In the genomic region with DNA sequence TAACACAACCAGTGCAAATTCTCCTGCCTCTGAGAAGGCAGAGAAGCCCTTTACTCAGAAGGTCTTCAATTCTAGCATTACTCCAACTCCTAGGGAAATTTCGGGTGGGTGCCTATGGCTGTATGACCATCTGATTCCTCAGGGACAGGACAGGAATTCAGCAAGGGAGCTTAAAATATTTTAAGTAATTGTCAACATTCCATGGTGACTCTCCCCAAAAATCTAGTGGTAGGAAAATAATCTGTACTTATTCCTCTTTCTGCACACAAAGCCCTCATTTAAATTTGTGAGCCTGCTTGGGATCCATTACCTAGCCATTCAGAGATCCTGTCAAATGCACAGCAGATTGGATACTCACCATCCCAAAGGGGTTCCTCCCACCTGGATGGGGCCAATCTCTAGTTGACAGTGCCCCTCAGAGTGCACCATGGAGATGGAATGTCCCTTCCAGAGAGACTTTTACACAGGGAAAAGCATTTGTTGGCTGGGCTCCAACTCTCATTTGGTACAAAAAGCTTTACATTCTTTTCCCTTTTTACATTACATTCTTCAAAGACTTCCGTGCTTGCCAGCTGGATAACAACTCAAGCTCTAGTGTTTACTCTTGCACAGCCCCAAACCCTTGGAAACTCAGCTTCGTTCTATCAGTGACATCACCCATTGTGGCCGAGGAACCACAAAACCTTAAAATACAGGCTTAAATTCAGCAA, we compare ENCODE assay signal across 9 cellular contexts. TPM values are rescaled to one million over a fixed set of nuclear protein-coding genes. Genes with fewer than 3 reads are reported as not detected.
DNase-seq lines count a peak whose midpoint lies in the region; ATAC-seq and TF ChIP-seq lines count a peak whose summit lies in the region.
"Had no signal": no experiment of that assay in that cellular context is flagged by ENCODE, and none has a peak within 500 bp of the region (broad histone marks: within the 10 kb centered on the region; RNA-seq: fewer than 3 reads in every experiment).

No MANE protein-coding gene starts in this region.

- peak overlapping the region; percentile 47 for H3K27ac ChIP-seq in cardiac muscle cell

- TF ChIP-seq CTCF in cardiac muscle cell (IDR thresholded peaks at IDR 0.05; ENCODE audit: low read depth, low read length) = no peak
- no peak for TF ChIP-seq CTCF in fibroblast of villous mesenchyme (IDR thresholded peaks at IDR 0.05; ENCODE audit: insufficient read depth, low read depth, low read length)
- no peak for TF ChIP-seq CTCF in type B pancreatic cell (conservative IDR thresholded peaks at IDR 0.05)

- H3K9me3 ChIP-seq in cardiac muscle cell (ENCODE audit: low read depth) = no peaks in the 10 kb centered on the region

- H3K4me1 Mint-ChIP-seq in type B pancreatic cell (ENCODE audit: unreplicated experiment) = peaks cover 25% of the 10 kb centered on the region

- H3K4me3 Mint-ChIP-seq in type B pancreatic cell = peak overlapping the region; percentile 55

- H3K27me3 Mint-ChIP-seq in type B pancreatic cell = no peaks in the 10 kb centered on the region
- H3K27me3 Mint-ChIP-seq: B cell had no signal

- H3K36me3 Mint-ChIP-seq in type B pancreatic cell = peaks cover 11% of the 10 kb centered on the region

- ATAC-seq in Right ventricle myocardium inferior (no peak), GM21786 (IDR thresholded peaks at IDR 0.05; ENCODE audit: unreplicated experiment) (no peak)

- H3K9me3 Mint-ChIP-seq in type B pancreatic cell = no peaks in the 10 kb centered on the region

- intact Hi-C loops in Right ventricle myocardium inferior (cut with DNase I) = no loop called here

- H3K4me1 ChIP-seq in cardiac muscle cell (ENCODE audit: low read depth) = peaks cover 4% of the 10 kb centered on the region

- H3K27ac Mint-ChIP-seq in type B pancreatic cell = peak overlapping the region; percentile 28

- H3K27me3 ChIP-seq in cardiac muscle cell = no peaks in the 10 kb centered on the region

- peaks cover 5% of the 10 kb centered on the region for H3K36me3 ChIP-seq in cardiac muscle cell

- peak in 1 of 2 donors; percentile 94 for DNase-seq in cardiac muscle cell (ENCODE audit: low read depth in 1 of 2, low spot score in 1 of 2)
- DNase-seq in Right ventricle myocardium inferior (ENCODE audit: missing footprints) = no peak
- DNase-seq in fibroblast of villous mesenchyme (ENCODE audit: low read depth) = peak; percentile 93
- no peak for DNase-seq in type B pancreatic cell (ENCODE audit: extremely low spot score, unreplicated experiment)
- no peak for DNase-seq in LoVo (ENCODE audit: low spot score)
- DNase-seq: activated CD4-positive, alpha-beta T cell treated with anti-CD3 and anti-CD28 coated beads for 4 hours; stimulated activated naive CD4-positive, alpha-beta T cell treated with Interleukin-2 at 50 U/mL for 16 hours had no signal

- H3K4me3 ChIP-seq in cardiac muscle cell (no peak overlapping the region), fibroblast of villous mesenchyme (ENCODE audit: low read depth, low read length) (peak overlapping the region; percentile 5)

RNA-seq across cellular contexts. Expression of a gene that starts 3.1 kb away (rescaled TPM):
- total RNA-seq in cardiac muscle cell (14.2 and 18.9 TPM in 2 replicates), Right ventricle myocardium inferior (10.8 TPM), fibroblast of villous mesenchyme (8.6 and 10.6 TPM in 2 replicates), type B pancreatic cell (ENCODE audit: low replicate concordance) (16.7 and 19.8 TPM in 2 replicates)
- polyA plus RNA-seq in cardiac muscle cell = 31.8 and 34.0 TPM in 2 replicates

RNA-seq across cellular contexts. Expression of a gene that starts 6.3 kb away (rescaled TPM):
- 32.6 and 35.5 TPM in 2 replicates for total RNA-seq in cardiac muscle cell
- polyA plus RNA-seq in cardiac muscle cell = 37.4 and 52.0 TPM in 2 replicates
- 26.4 TPM for total RNA-seq in Right ventricle myocardium inferior
- total RNA-seq in fibroblast of villous mesenchyme = 16.4 and 26.8 TPM in 2 replicates
- 58.8 and 66.6 TPM in 2 replicates for total RNA-seq in type B pancreatic cell (ENCODE audit: low replicate concordance)

RNA-seq across cellular contexts. Expression of a gene that starts 10.0 kb away (rescaled TPM):
- total RNA-seq in cardiac muscle cell = 152 and 241 TPM in 2 replicates
- polyA plus RNA-seq in cardiac muscle cell = 276 and 328 TPM in 2 replicates
- total RNA-seq in Right ventricle myocardium inferior = 87.8 TPM
- 130 and 221 TPM in 2 replicates for total RNA-seq in fibroblast of villous mesenchyme
- total RNA-seq in type B pancreatic cell (ENCODE audit: low replicate concordance) = 70.2 and 78.8 TPM in 2 replicates

RNA-seq across cellular contexts. Expression of a gene that starts 10.4 kb away (rescaled TPM):
- total RNA-seq in cardiac muscle cell (110 and 187 TPM in 2 replicates), Right ventricle myocardium inferior (30.8 TPM), fibroblast of villous mesenchyme (39.6 and 41.9 TPM in 2 replicates), type B pancreatic cell (ENCODE audit: low replicate concordance) (43.3 and 62.5 TPM in 2 replicates)
- 56.0 and 56.6 TPM in 2 replicates for polyA plus RNA-seq in cardiac muscle cell

RNA-seq across cellular contexts. Expression of a gene that starts 21.3 kb away (rescaled TPM):
- total RNA-seq in cardiac muscle cell (6.7 and 7.7 TPM in 2 replicates), Right ventricle myocardium inferior (62.1 TPM), fibroblast of villous mesenchyme (18.1 and 22.9 TPM in 2 replicates), type B pancreatic cell (ENCODE audit: low replicate concordance) (3.4 and 4.4 TPM in 2 replicates)
- polyA plus RNA-seq in cardiac muscle cell = 19.1 and 28.1 TPM in 2 replicates
